In the genomic region with DNA sequence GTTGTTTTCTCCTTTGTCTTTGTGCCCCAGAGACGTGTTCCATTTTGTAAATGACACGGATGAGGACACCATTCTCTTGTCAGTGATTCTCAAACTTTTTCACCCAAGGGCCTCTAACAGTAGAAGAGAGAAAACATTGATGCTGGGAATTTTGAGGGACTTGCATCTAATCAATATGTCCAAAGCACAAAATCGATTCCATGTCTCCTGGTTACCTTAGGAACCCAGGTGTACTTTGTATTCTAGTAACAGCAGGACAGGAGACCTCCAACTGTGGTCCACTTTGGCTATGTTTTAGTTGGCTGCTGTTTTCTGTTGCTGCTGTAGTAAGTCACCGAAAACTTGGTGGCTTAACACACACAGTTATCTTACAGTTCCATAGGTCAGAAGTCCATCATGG, we compare ENCODE assay signal across 33 cellular contexts.
"Had no signal": no experiment of that assay in that cellular context is flagged by ENCODE, and none has a peak within 500 bp of the region (broad histone marks: within the 10 kb centered on the region; RNA-seq: fewer than 3 reads in every experiment).

No MANE protein-coding gene starts in this region.

- FAIRE-seq: frontal cortex had no signal

- H3K9me3 ChIP-seq: adrenal gland, body of pancreas, heart left ventricle had no signal

- H3K27me3 ChIP-seq: adrenal gland, body of pancreas, cardiac muscle cell, dorsolateral prefrontal cortex, heart left ventricle had no signal

- H3K4me1 ChIP-seq: adrenal gland, body of pancreas, heart left ventricle had no signal

- H3K27ac ChIP-seq: adrenal gland, body of pancreas, cardiac muscle cell, coronary artery, dorsolateral prefrontal cortex, heart left ventricle had no signal

- ATAC-seq: activated CD4-positive, alpha-beta T cell treated with anti-CD3 and anti-CD28 coated beads for 36 hours; activated CD8-positive, alpha-beta memory T cell treated with anti-CD3 and anti-CD28 coated beads, Interleukin-2, amount 10 ng/mL, durations not matched to agents 7 days and 5 days; activated CD8-positive, alpha-beta T cell treated with anti-CD3 and anti-CD28 coated beads, Interleukin-2, amount 10 ng/mL, durations not matched to agents 7 days and 5 days; activated naive CD8-positive, alpha-beta T cell treated with anti-CD3 and anti-CD28 coated beads, Interleukin-2, amount 50 U/mL, for 24 hours; body of pancreas; esophagus mucosa; heart left ventricle; T-helper 17 cell had no signal

- H3K36me3 ChIP-seq: adrenal gland, cardiac muscle cell, heart left ventricle had no signal

- DNase-seq: activated CD4-positive, alpha-beta memory T cell treated with anti-CD3 and anti-CD28 coated beads for 36 hours; activated CD4-positive, alpha-beta T cell treated with anti-CD3 and anti-CD28 coated beads for 36 hours; activated CD4-positive, alpha-beta T cell treated with anti-CD3 and anti-CD28 coated beads, Interleukin-2, amount 10 ng/mL, durations not matched to agents 24 days and 14 days; activated CD4-positive, CD25-positive, alpha-beta regulatory T cell; activated CD4-positive, CD25-positive, alpha-beta regulatory T cell treated with anti-CD3 and anti-CD28 coated beads, Interleukin-2, amount 50 U/mL, for 72 hours; activated CD8-positive, alpha-beta memory T cell treated with anti-CD3 and anti-CD28 coated beads, Interleukin-2, amount 10 ng/mL, durations not matched to agents 7 days and 5 days; activated CD8-positive, alpha-beta memory T cell treated with anti-CD3 and anti-CD28 coated beads, Interleukin-2, amount 50 U/mL, for 4 hours; activated CD8-positive, alpha-beta T cell treated with anti-CD3 and anti-CD28 coated beads, Interleukin-2, amount 10 ng/mL, durations not matched to agents 7 days and 5 days; activated effector memory CD4-positive, alpha-beta T cell treated with anti-CD3 and anti-CD28 coated beads, Interleukin-2, amount 50 U/mL, for 16 hours; activated naive CD4-positive, alpha-beta T cell treated with anti-CD3 and anti-CD28 coated beads for 36 hours; activated naive CD8-positive, alpha-beta T cell treated with anti-CD3 and anti-CD28 coated beads for 36 hours; activated naive CD8-positive, alpha-beta T cell treated with anti-CD3 and anti-CD28 coated beads, Interleukin-2, amount 50 U/mL, for 24 hours; activated T-cell treated with anti-CD3 and anti-CD28 coated beads, Interleukin-2, amount 50 U/mL, for 1 hour; activated T-cell treated with anti-CD3 and anti-CD28 coated beads, Interleukin-2, amount 50 U/mL, for 48 hours; adrenal gland; amygdala; aorta; body of pancreas; central memory CD4-positive, alpha-beta T cell; cerebellar nuclear complex; dorsolateral prefrontal cortex; effector memory CD4-positive, alpha-beta T cell; endodermal cell; foreskin fibroblast; glutamatergic neuron; heart left ventricle; T-helper 1 cell; T-helper 17 cell; T1000 had no signal

- H3K4me3 ChIP-seq: adrenal gland, body of pancreas, cardiac muscle cell, coronary artery, dorsolateral prefrontal cortex, heart left ventricle had no signal
